In genomic region chr9:136442330-136442729, GRCh38 we compare ENCODE assay signal across 19 cellular contexts.
"Had no signal": no experiment of that assay in that cellular context is flagged by ENCODE, and none has a peak within 500 bp of the region (broad histone marks: within the 10 kb centered on the region; RNA-seq: fewer than 3 reads in every experiment).

No MANE protein-coding gene starts in this region.

- H3K27ac ChIP-seq: heart left ventricle, left lung, tibial artery had no signal

- H3K9me3 ChIP-seq: gastrocnemius medialis, heart left ventricle, left lung, tibial artery had no signal

- H3K27me3 ChIP-seq: gastrocnemius medialis, heart left ventricle, tibial artery had no signal

- DNase-seq: activated CD4-positive, alpha-beta T cell treated with anti-CD3 and anti-CD28 coated beads, Interleukin-2, amount 10 ng/mL, durations not matched to agents 24 days and 14 days; activated CD8-positive, alpha-beta memory T cell treated with anti-CD3 and anti-CD28 coated beads for 24 hours; activated naive CD4-positive, alpha-beta T cell treated with anti-CD3 and anti-CD28 coated beads, Interleukin-2, amount 10 ng/mL, durations not matched to agents 7 days and 5 days; activated naive CD8-positive, alpha-beta T cell treated with anti-CD3 and anti-CD28 coated beads, Interleukin-2, amount 50 U/mL, for 24 hours; aorta; cortex of kidney; gastrocnemius medialis; heart left ventricle; kidney; left lung; mammary epithelial cell; midbrain; posterior cingulate gyrus; retina; stimulated activated CD4-positive, alpha-beta T cell treated with anti-CD3 and anti-CD28 coated beads, Interleukin-2, amount 100 ng/mL, for 24 hours; stimulated activated naive CD4-positive, alpha-beta T cell treated with Interleukin-2 at 50 U/mL for 16 hours; T-helper 1 cell; tibial artery had no signal

- H3K9me3 Mint-ChIP-seq: activated CD4-positive, alpha-beta T cell treated with anti-CD3 and anti-CD28 coated beads, Interleukin-2, amount 10 ng/mL, durations not matched to agents 24 days and 14 days; activated naive CD4-positive, alpha-beta T cell treated with anti-CD3 and anti-CD28 coated beads, Interleukin-2, amount 10 ng/mL, durations not matched to agents 7 days and 5 days; activated naive CD8-positive, alpha-beta T cell treated with anti-CD3 and anti-CD28 coated beads, Interleukin-2, amount 50 U/mL, for 24 hours; nephron had no signal

- H3K27me3 Mint-ChIP-seq: activated CD4-positive, alpha-beta T cell treated with anti-CD3 and anti-CD28 coated beads, Interleukin-2, amount 10 ng/mL, durations not matched to agents 24 days and 14 days; activated naive CD4-positive, alpha-beta T cell treated with anti-CD3 and anti-CD28 coated beads, Interleukin-2, amount 10 ng/mL, durations not matched to agents 7 days and 5 days; activated naive CD8-positive, alpha-beta T cell treated with anti-CD3 and anti-CD28 coated beads, Interleukin-2, amount 50 U/mL, for 24 hours had no signal

- H3K4me3 ChIP-seq: gastrocnemius medialis, heart left ventricle, left lung, tibial artery had no signal

- H3K4me3 Mint-ChIP-seq: activated CD4-positive, alpha-beta T cell treated with anti-CD3 and anti-CD28 coated beads, Interleukin-2, amount 10 ng/mL, durations not matched to agents 24 days and 14 days; activated naive CD4-positive, alpha-beta T cell treated with anti-CD3 and anti-CD28 coated beads, Interleukin-2, amount 10 ng/mL, durations not matched to agents 7 days and 5 days; activated naive CD8-positive, alpha-beta T cell treated with anti-CD3 and anti-CD28 coated beads, Interleukin-2, amount 50 U/mL, for 24 hours; nephron had no signal

- H3K27ac Mint-ChIP-seq: activated CD4-positive, alpha-beta T cell treated with anti-CD3 and anti-CD28 coated beads, Interleukin-2, amount 10 ng/mL, durations not matched to agents 24 days and 14 days; activated naive CD8-positive, alpha-beta T cell treated with anti-CD3 and anti-CD28 coated beads, Interleukin-2, amount 50 U/mL, for 24 hours; nephron had no signal

- ATAC-seq: activated naive CD8-positive, alpha-beta T cell treated with anti-CD3 and anti-CD28 coated beads, Interleukin-2, amount 50 U/mL, for 24 hours; gastrocnemius medialis; heart left ventricle; left lung had no signal
